ENCODE assay signal across 8 cellular contexts in genomic region chr4:103046416-103047290, GRCh38. TPM values are rescaled to one million over a fixed set of nuclear protein-coding genes. Genes with fewer than 3 reads are reported as not detected.
A peak's percentile ranks its signal among the peaks of the same experiment; 100 is the strongest.
DNase-seq lines count a peak whose midpoint lies in the region; ATAC-seq and TF ChIP-seq lines count a peak whose summit lies in the region.

No MANE protein-coding gene starts in this region.

- intact Hi-C loops in psoas muscle (cut with DNase I): loop anchor here (5.0 to 10.0 kb wide), 2 partner anchors 48 to 51 kb away; partner anchors contain the start of gene BDH2 (in 2 of the 2)

- H3K4me1 ChIP-seq in psoas muscle: no peaks in the 10 kb centered on the region

- 39 to 44% (median 42%) methylated on average over 5 of the region's 5 CpGs for WGBS in psoas muscle, 3 donors

- ATAC-seq in GM18519 (IDR thresholded peaks at IDR 0.05; ENCODE audit: low FRiP score, unreplicated experiment): peak; percentile 96
- peak; percentile 98 for ATAC-seq in HG02885 (IDR thresholded peaks at IDR 0.05; ENCODE audit: poor library complexity, unreplicated experiment)
- ATAC-seq in psoas muscle: peak; percentile 55 to 83 (median 78)

- H3K4me3 ChIP-seq in psoas muscle: no peak overlapping the region

- DNase-seq in CD1c-positive myeloid dendritic cell (ENCODE audit: extremely low spot score) (peak; percentile 44), NCI-H460 (ENCODE audit: extremely low read depth, low read depth) (peak; percentile 30), globus pallidus (ENCODE audit: low spot score) (peak; percentile 39), psoas muscle (no peak), HPDE6-E6E7 (ENCODE audit: extremely low spot score) (no peak)
- peak; percentile 25 for DNase-seq in activated T-cell treated with anti-CD3 and anti-CD28 coated beads, Interleukin-2, amount 50 U/mL, for 1 hour

- H3K27ac ChIP-seq in psoas muscle: no peak overlapping the region

- peaks cover 0 to 44% of the 10 kb centered on the region in 2 donors for H3K36me3 ChIP-seq in psoas muscle (ENCODE audit: insufficient read depth in 1 of 2, low read depth in 1 of 2)

- TF ChIP-seq CTCF in psoas muscle (IDR thresholded peaks at IDR 0.05): peak; percentile 62

- H3K9me3 ChIP-seq in psoas muscle: no peaks in the 10 kb centered on the region

- no peaks in the 10 kb centered on the region for H3K27me3 ChIP-seq in psoas muscle (ENCODE audit: insufficient read depth in 3 of 3, low read length in 2 of 3)

RNA-seq across cellular contexts. Expression of gene SLC9B1, which starts 27.1 kb away (rescaled TPM):
- 0.12 and 0.26 TPM in 2 replicates for total RNA-seq in NCI-H460 (2014; rRNA removed; shearing (Covaris generic))
- polyA plus RNA-seq in NCI-H460 (2014; cell fraction: nucleus; rRNA removed): 1.5 TPM in 1 of 2 replicates, not detected in the other
- total RNA-seq in psoas muscle: 1 to 10 TPM in 1 of 4 donors, not detected in 3; 1.6 TPM
- polyA plus RNA-seq in psoas muscle: 1 to 10 TPM in 1 of 3 donors, under 1 TPM in 2; 0.06 to 1.4 (median 0.37) TPM

RNA-seq across cellular contexts. Expression of gene SLC9B2, which starts 29.9 kb away (rescaled TPM):
- total RNA-seq in NCI-H460 (2014; rRNA removed; shearing (Covaris generic)): 25.6 and 29.8 TPM in 2 replicates
- 24.3 and 24.5 TPM in 2 replicates for polyA plus RNA-seq in NCI-H460 (2014; cell fraction: nucleus; rRNA removed)
- 1 to 10 TPM; 2.7 to 8.6 (median 5.5) TPM for total RNA-seq in psoas muscle
- polyA plus RNA-seq in psoas muscle: 1 to 10 TPM; 3.4 to 6.0 (median 4.2) TPM

RNA-seq across cellular contexts. Expression of gene BDH2, which starts 53.0 kb away (rescaled TPM):
- 6.0 TPM in 2 replicates for total RNA-seq in NCI-H460 (2014; rRNA removed; shearing (Covaris generic))
- 15.9 and 30.4 TPM in 2 replicates for polyA plus RNA-seq in NCI-H460 (2014; cell fraction: nucleus; rRNA removed)
- total RNA-seq in psoas muscle: 10 to 100 TPM; 11.6 to 16.5 (median 14.3) TPM
- 10 to 100 TPM; 11.2 to 18.1 (median 17.4) TPM for polyA plus RNA-seq in psoas muscle

Comparison
In these comparisons a context has a peak if more than half of its experiments do, and no peak if none do; other contexts are left out.
1. DNase-seq: peak in CD1c-positive myeloid dendritic cell (single experiment), NCI-H460 (single experiment), activated T-cell treated with anti-CD3 and anti-CD28 coated beads, Interleukin-2, amount 50 U/mL, for 1 hour (single experiment) and globus pallidus (single experiment); none in psoas muscle (0 of 2) and HPDE6-E6E7 (single experiment).
2. Peak in every context shown above with its lines, with median percentiles within 50 percentile points of each other: ATAC-seq.